In the genomic region with DNA sequence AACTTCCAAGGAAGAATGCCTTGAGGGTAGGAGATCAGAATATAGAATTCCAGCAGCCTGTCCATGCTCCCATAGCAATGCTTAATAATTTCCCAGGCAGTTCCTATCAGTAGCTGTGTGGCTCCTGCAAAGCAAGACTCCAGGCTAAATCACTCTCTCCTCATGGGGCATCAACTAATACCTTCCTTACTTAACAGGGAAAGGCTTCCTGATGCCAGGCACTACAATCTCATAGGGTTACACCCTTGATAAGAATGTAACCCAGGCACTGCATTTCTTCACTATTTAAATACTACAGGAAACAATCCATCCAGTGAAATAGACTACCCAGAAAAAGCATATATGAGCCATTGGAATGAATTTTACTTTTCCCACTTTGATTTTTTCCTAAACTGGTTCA, we compare ENCODE assay signal across 24 cellular contexts.
A peak's percentile ranks its signal among the peaks of the same experiment; 100 is the strongest.
DNase-seq lines count a peak whose midpoint lies in the region; ATAC-seq and TF ChIP-seq lines count a peak whose summit lies in the region.
"Had no signal": no experiment of that assay in that cellular context is flagged by ENCODE, and none has a peak within 500 bp of the region (broad histone marks: within the 10 kb centered on the region; RNA-seq: fewer than 3 reads in every experiment).

No MANE protein-coding gene starts in this region.

- TF ChIP-seq CTCF in endodermal cell (conservative IDR thresholded peaks at IDR 0.05) (no peak), CD14-positive monocyte (IDR thresholded peaks at IDR 0.05) (no peak)

- peak; percentile 92 for ATAC-seq in left colon
- no peak for ATAC-seq in activated naive CD4-positive, alpha-beta T cell treated with anti-CD3 and anti-CD28 coated beads, Interleukin-2, amount 50 U/mL, for 72 hours
- ATAC-seq: HCT116, HepG2, Right ventricle myocardium inferior, T-cell had no signal

- H3K9me3 Mint-ChIP-seq in endodermal cell (no peaks in the 10 kb centered on the region), CD14-positive monocyte (peaks cover 0 to 6% (median 0%) of the 10 kb centered on the region in 7 donors)
- peaks cover 5 to 6% of the 10 kb centered on the region in 2 donors for H3K9me3 Mint-ChIP-seq in activated naive CD4-positive, alpha-beta T cell treated with anti-CD3 and anti-CD28 coated beads, Interleukin-2, amount 50 U/mL, for 72 hours

- H3K27ac Mint-ChIP-seq in endodermal cell (no peak overlapping the region), CD14-positive monocyte (no peak overlapping the region)
- H3K27ac Mint-ChIP-seq in activated naive CD4-positive, alpha-beta T cell treated with anti-CD3 and anti-CD28 coated beads, Interleukin-2, amount 50 U/mL, for 72 hours, result no peak overlapping the region
- H3K27ac Mint-ChIP-seq: CD4-positive, alpha-beta T cell; T-cell had no signal

- H3K4me1 Mint-ChIP-seq in endodermal cell (peaks cover 6% of the 10 kb centered on the region), CD14-positive monocyte (no peaks in the 10 kb centered on the region)
- H3K4me1 Mint-ChIP-seq: T-cell had no signal

- H3K27ac ChIP-seq in endodermal cell (ENCODE audit: low read depth, low read length), result no peak overlapping the region
- H3K27ac ChIP-seq: BLaER1, HL-60, PC-9, SJCRH30 had no signal

- H3K4me3 Mint-ChIP-seq in endodermal cell (no peak overlapping the region), CD14-positive monocyte (no peak overlapping the region)
- H3K4me3 Mint-ChIP-seq: CD4-positive, alpha-beta T cell; T-cell had no signal

- no peak overlapping the region for H3K9ac ChIP-seq in endodermal cell (ENCODE audit: extremely low read depth, low read length, poor library complexity, severe bottlenecking)
- H3K9ac ChIP-seq: BLaER1 had no signal

- no peaks in the 10 kb centered on the region for H3K9me3 ChIP-seq in endodermal cell (ENCODE audit: control insufficient read depth, low read length)
- H3K9me3 ChIP-seq: BLaER1, SJCRH30 had no signal

- intact Hi-C loops in left colon (cut with DNase I, micrococcal nuclease), result no loop called here
- intact Hi-C loops in CD14-positive monocyte (cut with micrococcal nuclease), result no loop called here

- DNase-seq in NCI-H226, result peak; percentile 87
- peak; percentile 45 for DNase-seq in endodermal cell
- no peak for DNase-seq in left colon
- DNase-seq in CD14-positive monocyte (ENCODE audit: low spot score), result no peak
- DNase-seq in NCI-H146 treated with DMSO at 0.1 percent for 48 hours (lab: John Stamatoyannopoulos, UW; ENCODE audit: unreplicated experiment), result no peak
- DNase-seq in activated naive CD4-positive, alpha-beta T cell treated with anti-CD3 and anti-CD28 coated beads, Interleukin-2, amount 50 U/mL, for 72 hours (ENCODE audit: low spot score in 2 of 2), result no peak
- no peak for DNase-seq in NCI-H2107 (lab: John Stamatoyannopoulos, UW)
- DNase-seq: CD4-positive, alpha-beta T cell; COR-L47; DMS53; Karpas-422; NCI-H1092; NCI-H1417 treated with DMSO at 0.1 percent for 48 hours; NCI-H2029; NCI-H524 treated with DMSO at 0.1 percent for 48 hours; NCI-H774; PC-9; SJCRH30; T-cell had no signal

- no peaks in the 10 kb centered on the region for H3K4me1 ChIP-seq in endodermal cell (ENCODE audit: control insufficient read depth, insufficient read depth, low read length)
- H3K4me1 ChIP-seq: BLaER1, SJCRH30 had no signal

- H3K4me3 ChIP-seq in endodermal cell (ENCODE audit: low read length), result no peak overlapping the region
- H3K4me3 ChIP-seq: BLaER1, PC-9, SJCRH30 had no signal

- no peaks in the 10 kb centered on the region for H3K36me3 ChIP-seq in endodermal cell (ENCODE audit: control insufficient read depth, insufficient read depth, low read length)
- H3K36me3 ChIP-seq: BLaER1, SJCRH30 had no signal

- H3K36me3 Mint-ChIP-seq in endodermal cell (ENCODE audit: low read depth) (no peaks in the 10 kb centered on the region), CD14-positive monocyte (no peaks in the 10 kb centered on the region)
- no peaks in the 10 kb centered on the region for H3K36me3 Mint-ChIP-seq in activated naive CD4-positive, alpha-beta T cell treated with anti-CD3 and anti-CD28 coated beads, Interleukin-2, amount 50 U/mL, for 72 hours
- H3K36me3 Mint-ChIP-seq: T-cell had no signal

- no peaks in the 10 kb centered on the region for H3K27me3 ChIP-seq in endodermal cell (ENCODE audit: control insufficient read depth, insufficient read depth, low read length, poor library complexity, severe bottlenecking)
- H3K27me3 ChIP-seq: BLaER1, SJCRH30 had no signal

- H3K27me3 Mint-ChIP-seq in endodermal cell (ENCODE audit: insufficient read depth), result no peaks in the 10 kb centered on the region
- H3K27me3 Mint-ChIP-seq in CD14-positive monocyte (ENCODE audit: low read depth in 3 of 3), result peaks cover 0 to 1% (median 0%) of the 10 kb centered on the region in 3 donors
- H3K27me3 Mint-ChIP-seq: CD4-positive, alpha-beta T cell; T-cell had no signal

Comparison
In these comparisons a context has a peak if more than half of its experiments do, and no peak if none do; other contexts are left out.
1. DNase-seq: peak in NCI-H226 (single experiment) and endodermal cell (single experiment); none in left colon (0 of 2), CD14-positive monocyte (single experiment), NCI-H146 treated with DMSO at 0.1 percent for 48 hours (single experiment), activated naive CD4-positive, alpha-beta T cell treated with anti-CD3 and anti-CD28 coated beads, Interleukin-2, amount 50 U/mL, for 72 hours (0 of 2) and NCI-H2107 (single experiment).